In the genomic region with DNA sequence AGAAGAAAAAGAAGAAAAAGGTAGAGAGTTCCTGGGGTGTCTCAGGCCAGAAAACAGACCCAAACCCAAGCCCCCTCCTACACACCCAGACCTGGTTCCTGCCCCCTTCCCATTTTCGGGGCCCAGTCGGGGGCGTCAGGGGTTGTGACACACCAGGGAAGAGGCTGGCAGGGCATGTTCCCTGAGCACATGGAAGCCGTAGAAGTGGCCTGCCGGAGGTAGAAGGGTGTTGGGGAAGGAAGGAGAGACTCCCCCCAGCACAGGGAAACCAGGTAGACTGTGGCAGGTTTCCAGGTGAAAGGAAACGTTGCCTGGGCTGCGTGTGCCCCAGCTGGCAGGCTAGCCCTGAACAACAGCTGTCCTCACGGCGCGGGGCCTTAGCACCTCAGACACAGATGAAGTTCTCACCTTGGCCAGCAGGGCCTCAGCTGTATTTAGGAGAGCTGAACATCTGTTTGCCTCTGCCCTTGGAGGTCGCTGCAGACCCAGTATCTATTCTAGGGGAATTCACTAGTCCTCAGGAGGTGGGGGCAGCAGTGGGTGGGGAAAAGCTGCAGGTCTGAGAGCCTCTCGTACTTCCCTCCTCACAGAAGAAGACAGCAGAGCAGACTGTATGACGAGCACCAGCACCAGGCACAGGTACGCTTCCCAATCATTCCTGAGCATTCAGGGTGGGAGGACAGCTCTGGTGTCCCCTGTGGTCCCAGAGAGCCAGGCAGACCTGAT, we compare ENCODE assay signal across 1 cellular context.
TF ChIP-seq lines count a peak whose summit lies in the region.

No MANE protein-coding gene starts in this region.

TF ChIP-seq in HCT116, 20 proteins besides CTCF, POLR2A, EP300 and RAD21 (continued from another document):
- TF ChIP-seq SRF (IDR thresholded peaks at IDR 0.05; ENCODE audit: low read depth) = no peak
- TF ChIP-seq, protein P1, sequence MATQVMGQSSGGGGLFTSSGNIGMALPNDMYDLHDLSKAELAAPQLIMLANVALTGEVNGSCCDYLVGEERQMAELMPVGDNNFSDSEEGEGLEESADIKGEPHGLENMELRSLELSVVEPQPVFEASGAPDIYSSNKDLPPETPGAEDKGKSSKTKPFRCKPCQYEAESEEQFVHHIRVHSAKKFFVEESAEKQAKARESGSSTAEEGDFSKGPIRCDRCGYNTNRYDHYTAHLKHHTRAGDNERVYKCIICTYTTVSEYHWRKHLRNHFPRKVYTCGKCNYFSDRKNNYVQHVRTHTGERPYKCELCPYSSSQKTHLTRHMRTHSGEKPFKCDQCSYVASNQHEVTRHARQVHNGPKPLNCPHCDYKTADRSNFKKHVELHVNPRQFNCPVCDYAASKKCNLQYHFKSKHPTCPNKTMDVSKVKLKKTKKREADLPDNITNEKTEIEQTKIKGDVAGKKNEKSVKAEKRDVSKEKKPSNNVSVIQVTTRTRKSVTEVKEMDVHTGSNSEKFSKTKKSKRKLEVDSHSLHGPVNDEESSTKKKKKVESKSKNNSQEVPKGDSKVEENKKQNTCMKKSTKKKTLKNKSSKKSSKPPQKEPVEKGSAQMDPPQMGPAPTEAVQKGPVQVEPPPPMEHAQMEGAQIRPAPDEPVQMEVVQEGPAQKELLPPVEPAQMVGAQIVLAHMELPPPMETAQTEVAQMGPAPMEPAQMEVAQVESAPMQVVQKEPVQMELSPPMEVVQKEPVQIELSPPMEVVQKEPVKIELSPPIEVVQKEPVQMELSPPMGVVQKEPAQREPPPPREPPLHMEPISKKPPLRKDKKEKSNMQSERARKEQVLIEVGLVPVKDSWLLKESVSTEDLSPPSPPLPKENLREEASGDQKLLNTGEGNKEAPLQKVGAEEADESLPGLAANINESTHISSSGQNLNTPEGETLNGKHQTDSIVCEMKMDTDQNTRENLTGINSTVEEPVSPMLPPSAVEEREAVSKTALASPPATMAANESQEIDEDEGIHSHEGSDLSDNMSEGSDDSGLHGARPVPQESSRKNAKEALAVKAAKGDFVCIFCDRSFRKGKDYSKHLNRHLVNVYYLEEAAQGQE (IDR thresholded peaks at IDR 0.05; ENCODE audit: low read depth) = no peak
- no peak for TF ChIP-seq FOSL1 (IDR thresholded peaks at IDR 0.05; ENCODE audit: low read depth)
- no peak for TF ChIP-seq CEBPB (IDR thresholded peaks at IDR 0.05; ENCODE audit: low read depth)
